Comparison of ENCODE assay signal across 18 cellular contexts in genomic region chr16:18834873-18835272, GRCh38.
"Had no signal": no experiment of that assay in that cellular context is flagged by ENCODE, and none has a peak within 500 bp of the region (broad histone marks: within the 10 kb centered on the region; RNA-seq: fewer than 3 reads in every experiment).

No MANE protein-coding gene starts in this region.

- H3K9me3 Mint-ChIP-seq: activated B cell treated with CpG ODN at 0.5 μM for 24 hours; activated T-helper 1 cell treated with anti-CD3 and anti-CD28 coated beads, Interleukin-12 subunit alpha, Interleukin-12 subunit beta, Interleukin-2, Interleukin-4 antibody, amounts not matched to agents 30 ng/mL and 10 ng/mL and 1 ng/mL, durations not matched to agents 14 hours and 24 hours and 36 hours; neural crest cell; T-cell had no signal

- H3K4me1 ChIP-seq: gastrocnemius medialis, heart right ventricle, left ventricle myocardium inferior, stomach had no signal

- H3K4me1 Mint-ChIP-seq: activated B cell treated with CpG ODN at 0.5 μM for 24 hours, neural crest cell, T-cell had no signal

- H3K4me3 Mint-ChIP-seq: activated B cell treated with CpG ODN at 0.5 μM for 24 hours; activated T-helper 1 cell treated with anti-CD3 and anti-CD28 coated beads, Interleukin-12 subunit alpha, Interleukin-12 subunit beta, Interleukin-2, Interleukin-4 antibody, amounts not matched to agents 30 ng/mL and 10 ng/mL and 1 ng/mL, durations not matched to agents 14 hours and 24 hours and 36 hours; neural crest cell; T-cell had no signal

- H3K36me3 ChIP-seq: ovary had no signal

- FAIRE-seq: urothelium cell line had no signal

- H3K27me3 ChIP-seq: colonic mucosa, gastrocnemius medialis, heart right ventricle, ovary, stomach had no signal

- ATAC-seq: heart right ventricle, T-cell had no signal

- H3K27ac ChIP-seq: colonic mucosa, gastrocnemius medialis, heart right ventricle, left ventricle myocardium inferior, ovary, stomach had no signal

- H3K4me3 ChIP-seq: colonic mucosa, gastrocnemius medialis, heart right ventricle, left ventricle myocardium inferior, ovary, stomach had no signal

- DNase-seq: activated B cell treated with CpG ODN at 0.5 μM for 24 hours; activated CD8-positive, alpha-beta memory T cell treated with anti-CD3 and anti-CD28 coated beads, Interleukin-2, amount 50 U/mL, for 4 hours; activated naive CD4-positive, alpha-beta T cell; gastrocnemius medialis; heart right ventricle; islet precursor cell; left ventricle myocardium inferior; mesendoderm; ovary; stimulated activated CD4-positive, alpha-beta T cell treated with anti-CD3 and anti-CD28 coated beads, Interleukin-15, amount 100 ng/mL, for 24 hours; stimulated activated CD4-positive, alpha-beta T cell treated with anti-CD3 and anti-CD28 coated beads, Interleukin-4, amount 100 ng/mL, for 24 hours; stomach; T-cell; T1000 had no signal

- H3K9me3 ChIP-seq: colonic mucosa, gastrocnemius medialis, heart right ventricle, left ventricle myocardium inferior, ovary, stomach had no signal

- H3K27me3 Mint-ChIP-seq: activated B cell treated with CpG ODN at 0.5 μM for 24 hours, T-cell had no signal

- H3K27ac Mint-ChIP-seq: activated B cell treated with CpG ODN at 0.5 μM for 24 hours; activated T-helper 1 cell treated with anti-CD3 and anti-CD28 coated beads, Interleukin-12 subunit alpha, Interleukin-12 subunit beta, Interleukin-2, Interleukin-4 antibody, amounts not matched to agents 30 ng/mL and 10 ng/mL and 1 ng/mL, durations not matched to agents 14 hours and 24 hours and 36 hours had no signal
